20 cellular contexts compared by ENCODE assay signal in the genomic region with DNA sequence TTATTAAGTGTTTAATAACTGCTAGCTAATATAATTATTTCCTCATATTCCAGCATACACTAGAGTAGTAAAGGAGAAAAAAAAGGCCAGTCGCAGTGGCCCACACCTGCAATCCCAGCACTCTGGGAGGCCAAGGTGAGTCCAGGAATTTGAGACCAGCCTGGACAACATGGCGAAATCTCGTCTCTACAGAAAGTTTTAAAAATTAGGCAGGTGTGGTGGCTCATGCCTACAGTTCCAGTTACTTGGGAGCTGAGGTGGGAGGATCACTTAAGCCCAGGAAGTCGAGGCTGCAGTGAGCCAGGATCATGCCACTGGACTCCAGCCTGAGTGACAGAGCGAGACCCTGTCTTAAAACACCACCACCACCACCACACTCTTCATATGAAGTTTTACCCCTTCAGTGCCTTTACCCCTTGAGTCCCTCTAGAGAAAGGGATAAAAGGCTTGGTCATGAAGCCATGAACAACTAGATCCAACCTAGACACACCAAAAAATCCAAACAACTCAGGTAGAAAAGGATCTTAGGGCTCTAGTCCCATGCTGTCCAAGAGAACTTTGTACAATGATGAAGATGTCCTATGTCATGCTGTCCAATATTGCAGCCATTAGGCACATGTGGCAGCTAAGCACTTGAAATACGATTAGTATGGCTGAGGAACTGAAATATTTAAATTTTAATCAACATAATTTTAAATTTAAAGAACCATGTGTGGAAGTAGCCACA. TPM values are rescaled to one million over a fixed set of nuclear protein-coding genes. Genes with fewer than 3 reads are reported as not detected.
DNase-seq lines count a peak whose midpoint lies in the region; ATAC-seq and TF ChIP-seq lines count a peak whose summit lies in the region.
"Had no signal": no experiment of that assay in that cellular context is flagged by ENCODE, and none has a peak within 500 bp of the region (broad histone marks: within the 10 kb centered on the region; RNA-seq: fewer than 3 reads in every experiment).

No MANE protein-coding gene starts in this region.

- 0 out of 2 replicates have a peak, but pooled peaks cover under 1% of the 10 kb centered on the region for H4K20me1 ChIP-seq in GM23248 (ENCODE audit: insufficient read depth)

- in situ Hi-C loops in GM23248 (cut with MboI), result no loop called here

- WGBS in GM23248 (ENCODE audit: low coverage in 1 of 2, low lambda C conversion rate in 2 of 2, missing lambda C conversion rate in 2 of 2), 2 experiments, result 73 to 81% methylated on average over 6 of the region's 6 CpGs
- WGBS in trophoblast cell (ENCODE audit: extremely low coverage, insufficient coverage, insufficient read length), result no CpG with 5 or more reads among the region's 6 CpGs

- H3K79me1 ChIP-seq in trophoblast cell (ENCODE audit: low read length), result peaks cover 6% of the 10 kb centered on the region

- peaks cover 25% of the 10 kb centered on the region for H3K4me1 Mint-ChIP-seq in endothelial cell (ENCODE audit: unreplicated experiment)

- H3K4me3 ChIP-seq in GM23248 (peak overlapping the region; percentile 51; the same call in 1 of the 2 replicates), trophoblast cell (ENCODE audit: low read depth, low read length) (no peak overlapping the region)
- H3K4me3 ChIP-seq: left ventricle myocardium inferior, ovary, sigmoid colon, upper lobe of left lung had no signal

- no peak overlapping the region for H4K12ac ChIP-seq in trophoblast cell (ENCODE audit: low read depth, low read length)

- POLR2A ChIA-PET in RWPE1 (lab: Yijun Ruan, JAX; ENCODE audit: low non-redundant PET), result no interaction called here

- H3K36me3 Mint-ChIP-seq in endothelial cell (ENCODE audit: low read depth, unreplicated experiment), result no peaks in the 10 kb centered on the region

- H3K27ac ChIP-seq in GM23248 (peak overlapping the region; percentile 48; the same call in 1 of the 2 replicates), RWPE1 (peak overlapping the region; percentile 55), trophoblast cell (ENCODE audit: low read depth, low read length) (peak overlapping the region; percentile 58)
- H3K27ac ChIP-seq: left ventricle myocardium inferior, ovary, sigmoid colon had no signal

- peak overlapping the region; percentile 52 for H2BK12ac ChIP-seq in trophoblast cell (ENCODE audit: low read length)

- H3K9me2 ChIP-seq in GM23248 (ENCODE audit: insufficient read depth), result no peaks in the 10 kb centered on the region

- H3K79me2 ChIP-seq in GM23248 (ENCODE audit: insufficient read depth) (peaks cover 100% of the 10 kb centered on the region), trophoblast cell (ENCODE audit: control insufficient read depth, insufficient read depth, low read length, poor library complexity) (peaks cover 1% of the 10 kb centered on the region)

- H3K4me1 ChIP-seq in GM23248 (ENCODE audit: insufficient read depth), result peaks cover 35% of the 10 kb centered on the region
- peaks cover 8 to 13% of the 10 kb centered on the region in 2 experiments for H3K4me1 ChIP-seq in trophoblast cell (ENCODE audit: control insufficient read depth in 1 of 2, insufficient read depth in 2 of 2, low read length in 2 of 2)

- H3K4me3 Mint-ChIP-seq in endothelial cell (ENCODE audit: unreplicated experiment), result no peak overlapping the region
- H3K4me3 Mint-ChIP-seq: activated CD4-positive, alpha-beta T cell treated with anti-CD3 and anti-CD28 coated beads for 36 hours; B cell; stimulated activated naive CD8-positive, alpha-beta T cell treated with anti-CD3 and anti-CD28 coated beads, Interleukin-15, amount 100 ng/mL, for 72 hours had no signal

- H2AK5ac ChIP-seq in trophoblast cell (ENCODE audit: low read length), result peak overlapping the region; percentile 71

- peak overlapping the region; percentile 10 for H3K27ac Mint-ChIP-seq in endothelial cell (ENCODE audit: unreplicated experiment)
- H3K27ac Mint-ChIP-seq: B cell had no signal

- no peaks in the 10 kb centered on the region for H3K36me3 ChIP-seq in GM23248 (ENCODE audit: low read depth)
- H3K36me3 ChIP-seq in trophoblast cell (ENCODE audit: control insufficient read depth in 1 of 2, insufficient read depth in 2 of 2, low read length in 2 of 2), result peaks cover 0 to 2% of the 10 kb centered on the region in 2 experiments
- H3K36me3 ChIP-seq: left ventricle myocardium inferior, ovary, sigmoid colon, upper lobe of left lung had no signal

- no peak for TF ChIP-seq CTCF in RWPE1 (conservative IDR thresholded peaks at IDR 0.05; ENCODE audit: low read depth)
- TF ChIP-seq CTCF in endothelial cell (IDR thresholded peaks at IDR 0.05; ENCODE audit: unreplicated experiment), result no peak
- TF ChIP-seq CTCF in omental fat pad (IDR thresholded peaks at IDR 0.05), result no peak

- no peak overlapping the region for H2BK120ac ChIP-seq in trophoblast cell (ENCODE audit: insufficient read depth, low read length, poor library complexity)

- H3K9me3 Mint-ChIP-seq in endothelial cell (ENCODE audit: unreplicated experiment), result no peaks in the 10 kb centered on the region
- H3K9me3 Mint-ChIP-seq: stimulated activated naive CD8-positive, alpha-beta T cell treated with anti-CD3 and anti-CD28 coated beads, Interleukin-15, amount 100 ng/mL, for 72 hours had no signal

- H3K27me3 ChIP-seq in GM23248 (replicated peaks; ENCODE audit: insufficient read depth), result no peaks in the 10 kb centered on the region
- no peaks in the 10 kb centered on the region for H3K27me3 ChIP-seq in trophoblast cell (ENCODE audit: insufficient read depth, low read length)
- H3K27me3 ChIP-seq: ovary, sigmoid colon, upper lobe of left lung had no signal

- H3K18ac ChIP-seq in trophoblast cell (ENCODE audit: low read length), result peak overlapping the region; percentile 81

- no peak for DNase-seq in GM23248
- no peak for DNase-seq in RWPE1 (ENCODE audit: low spot score)
- DNase-seq in endothelial cell (ENCODE audit: low spot score), result no peak
- DNase-seq in trophoblast cell, result peak; percentile 73 to 79
- DNase-seq in COLO829 (ENCODE audit: low spot score), result no peak
- no peak for DNase-seq in OCI-M2 (lab: John Stamatoyannopoulos, UW; ENCODE audit: unreplicated experiment)
- DNase-seq in omental fat pad (ENCODE audit: low spot score), result no peak
- no peak for DNase-seq in hippocampal formation (lab: John Stamatoyannopoulos, UW)
- DNase-seq: activated CD4-positive, alpha-beta T cell treated with anti-CD3 and anti-CD28 coated beads for 36 hours; activated CD8-positive, alpha-beta memory T cell treated with anti-CD3 and anti-CD28 coated beads, Interleukin-2, amount 50 U/mL, for 4 hours; activated gamma-delta T cell; central memory CD4-positive, alpha-beta T cell; left ventricle myocardium inferior; NCI-H187 treated with DMSO at 0.1 percent for 48 hours; NCI-H2227 treated with DMSO at 0.1 percent for 48 hours; ovary; sigmoid colon; stimulated activated naive CD8-positive, alpha-beta T cell treated with anti-CD3 and anti-CD28 coated beads, Interleukin-15, amount 100 ng/mL, for 72 hours; upper lobe of left lung had no signal

- H2AFZ ChIP-seq in GM23248 (no peak overlapping the region), trophoblast cell (ENCODE audit: insufficient read depth, low read length, poor library complexity) (no peak overlapping the region)

- no peak overlapping the region for H3K23ac ChIP-seq in trophoblast cell (ENCODE audit: low read length)

- CTCF ChIA-PET in RWPE1 (lab: Yijun Ruan, JAX), result interaction anchor here (0.5 to 0.8 kb wide), 3 partner anchors 26 to 506 kb away, joined by 3 to 6 read pairs (median 3); no protein-coding TSS in a partner anchor

- H3F3A ChIP-seq in GM23248 (ENCODE audit: insufficient read depth), result peaks cover 19% of the 10 kb centered on the region

- peak overlapping the region; percentile 51 for H2BK5ac ChIP-seq in trophoblast cell (ENCODE audit: low read depth, low read length, poor library complexity)

- H3K4me2 ChIP-seq in GM23248 (ENCODE audit: unreplicated experiment) (peak overlapping the region; percentile 55), trophoblast cell (ENCODE audit: low read length) (peak overlapping the region; percentile 56)

- H3K9me3 ChIP-seq in GM23248 (ENCODE audit: low read depth) (no peaks in the 10 kb centered on the region), trophoblast cell (ENCODE audit: insufficient read depth, low read depth, low read length) (no peaks in the 10 kb centered on the region)
- H3K9me3 ChIP-seq: left ventricle myocardium inferior, ovary, sigmoid colon, upper lobe of left lung had no signal

- H3K4ac ChIP-seq in trophoblast cell (ENCODE audit: low read depth, low read length), result peak overlapping the region; percentile 73

- ATAC-seq in omental fat pad (ENCODE audit: low FRiP score), result no peak
- ATAC-seq: activated CD4-positive, alpha-beta T cell treated with anti-CD3 and anti-CD28 coated beads for 36 hours; stimulated activated naive CD8-positive, alpha-beta T cell treated with anti-CD3 and anti-CD28 coated beads, Interleukin-15, amount 100 ng/mL, for 72 hours had no signal

- H4K8ac ChIP-seq in trophoblast cell (ENCODE audit: low read depth, low read length), result no peak overlapping the region

- H3K9ac ChIP-seq in GM23248 (no peak overlapping the region), trophoblast cell (ENCODE audit: low read length) (no peak overlapping the region)

- H4K91ac ChIP-seq in trophoblast cell (ENCODE audit: low read depth, low read length), result no peak overlapping the region

- no peaks in the 10 kb centered on the region for H3K27me3 Mint-ChIP-seq in endothelial cell (ENCODE audit: unreplicated experiment)
- H3K27me3 Mint-ChIP-seq: activated CD4-positive, alpha-beta T cell treated with anti-CD3 and anti-CD28 coated beads for 36 hours; B cell; stimulated activated naive CD8-positive, alpha-beta T cell treated with anti-CD3 and anti-CD28 coated beads, Interleukin-15, amount 100 ng/mL, for 72 hours had no signal

- peak overlapping the region; percentile 49 for H3K14ac ChIP-seq in trophoblast cell (ENCODE audit: low read length)

RNA-seq across cellular contexts. Expression of a gene that starts 29.6 kb away (rescaled TPM):
- total RNA-seq in GM23248 (2014; rRNA removed; shearing (Covaris generic)), result 15.0 and 19.2 TPM in 2 replicates
- polyA plus RNA-seq in GM23248 (2016; fragmentation: Nextera tagmentation; extraction: Ambion mirVana), result 46.2 and 56.4 TPM in 2 replicates
- total RNA-seq in endothelial cell (ENCODE audit: unreplicated experiment) (69.4 TPM), omental fat pad (10 to 100 TPM; 35.1 to 70.0 (median 55.4) TPM)
- 57.3 and 58.0 TPM in 2 replicates for polyA plus RNA-seq in trophoblast cell (2013)

Comparison
In these comparisons a context has a peak if more than half of its experiments do, and no peak if none do; other contexts are left out.
1. DNase-seq: peak in trophoblast cell (2 of 2); none in GM23248 (single experiment), RWPE1 (single experiment), endothelial cell (single experiment), COLO829 (single experiment), OCI-M2 (single experiment), omental fat pad (single experiment) and hippocampal formation (0 of 2).
2. Peak in every context shown above with its lines, with median percentiles within 50 percentile points of each other: H3K27ac ChIP-seq.